8 cellular contexts compared by ENCODE assay signal in genomic region chr11:57644748-57645715, GRCh38. TPM values are rescaled to one million over a fixed set of nuclear protein-coding genes. Genes with fewer than 3 reads are reported as not detected.
DNase-seq lines count a peak whose midpoint lies in the region; ATAC-seq and TF ChIP-seq lines count a peak whose summit lies in the region.

No MANE protein-coding gene starts in this region.

- ATAC-seq in CD8-positive, alpha-beta T cell, result peak; percentile 61
- peak; percentile 65 for ATAC-seq in GM19452 (IDR thresholded peaks at IDR 0.05; ENCODE audit: unreplicated experiment)
- ATAC-seq in IMR-90 (ENCODE audit: low read depth), result peak; percentile 28; the same call in 1 of the 2 replicates

- no peak overlapping the region for H3K4ac ChIP-seq in IMR-90 (ENCODE audit: low read depth, low read length)

- H3K18ac ChIP-seq in IMR-90 (ENCODE audit: low read depth, low read length), result no peak overlapping the region

- TF ChIP-seq POLR2A in IMR-90 (IDR thresholded peaks at IDR 0.05; ENCODE audit: low read depth, low read length) (no peak), uterus (IDR thresholded peaks at IDR 0.05) (no peak)

- intact Hi-C loops in CD8-positive, alpha-beta T cell (cut with DNase I, micrococcal nuclease), result loop anchor here (1.0 to 10.0 kb wide), 4 partner anchors 152 to 220 kb away; partner anchors contain the start of gene SLC43A3 (in 1 of the 2)
- intact Hi-C loops in IMR-90 (cut with micrococcal nuclease), result loop anchor here (1.0 to 5.0 kb wide), 3 partner anchors 77 to 877 kb away; no protein-coding TSS in a partner anchor
- intact Hi-C loops in posterior cingulate gyrus (cut with DNase I), result loop anchor here (1.0 to 5.0 kb wide), 2 partner anchors 77 to 188 kb away; no protein-coding TSS in a partner anchor
- intact Hi-C loops in uterus (cut with DNase I; ENCODE audit: low total_unique reads), result loop anchor here (10.0 kb wide), 1 partner anchor 50 kb away; the partner anchor contains the start of gene SERPING1

- no peak overlapping the region for H3K27ac Mint-ChIP-seq in CD8-positive, alpha-beta T cell

- 25% methylated on average over 4 of the region's 18 CpGs; no CpG with 5 or more reads in 1 of the 2 experiments for WGBS in IMR-90 (ENCODE audit: extremely low coverage in 2 of 2, insufficient read length in 1 of 2), 2 experiments

- no peak overlapping the region for H2BK120ac ChIP-seq in IMR-90 (ENCODE audit: low read depth, low read length)

- H4K8ac ChIP-seq in IMR-90 (ENCODE audit: low read depth in 2 of 2, low read length in 2 of 2), result no peak overlapping the region

- peaks cover 34% of the 10 kb centered on the region for H3K4me1 Mint-ChIP-seq in CD8-positive, alpha-beta T cell (ENCODE audit: low read depth)

- H3K4me1 ChIP-seq in CD8-positive, alpha-beta T cell (ENCODE audit: insufficient read depth, low read length), result peaks cover 15% of the 10 kb centered on the region
- peaks cover 33% of the 10 kb centered on the region for H3K4me1 ChIP-seq in IMR-90 (ENCODE audit: control insufficient read depth, insufficient read depth, low read length)
- peaks cover 0 to 32% of the 10 kb centered on the region in 2 donors for H3K4me1 ChIP-seq in uterus

- H3K56ac ChIP-seq in IMR-90 (ENCODE audit: extremely low read depth, insufficient read depth, low read length), result no peak overlapping the region

- H2AK9ac ChIP-seq in IMR-90 (replicated peaks; ENCODE audit: low read depth, low read length, poor library complexity), result peak overlapping the region; percentile 7

- H4K5ac ChIP-seq in IMR-90 (ENCODE audit: low read depth, low read length), result no peak overlapping the region

- H3K23ac ChIP-seq in IMR-90 (ENCODE audit: low read depth, low read length), result no peak overlapping the region

- no peaks in the 10 kb centered on the region for H3K36me3 Mint-ChIP-seq in CD8-positive, alpha-beta T cell

- no peaks in the 10 kb centered on the region for H3K9me3 ChIP-seq in CD8-positive, alpha-beta T cell (ENCODE audit: low read length)
- H3K9me3 ChIP-seq in IMR-90 (ENCODE audit: control insufficient read depth, insufficient read depth, low read length), result no peaks in the 10 kb centered on the region
- no peaks in the 10 kb centered on the region for H3K9me3 ChIP-seq in uterus

- no peak overlapping the region for H3K27ac ChIP-seq in CD8-positive, alpha-beta T cell (ENCODE audit: low read depth, low read length)
- H3K27ac ChIP-seq in IMR-90 (ENCODE audit: insufficient read depth, low read length) (no peak overlapping the region), uterus (peak overlapping the region; percentile 56 to 73)

- no peak overlapping the region for H2AFZ ChIP-seq in IMR-90 (replicated peaks; ENCODE audit: low read length, poor library complexity)

- H2AK5ac ChIP-seq in IMR-90 (ENCODE audit: low read depth, low read length), result no peak overlapping the region

- in situ Hi-C loops in IMR-90 (cut with MboI; ENCODE audit: low sequenced_read_pairs), result loop anchor here (5.0 to 10.0 kb wide), 3 partner anchors 78 to 190 kb away; partner anchors contain the start of gene UBE2L6

- H3K79me1 ChIP-seq in IMR-90 (ENCODE audit: low read depth in 1 of 2, low read length in 2 of 2), result peaks cover 21 to 66% of the 10 kb centered on the region in 2 experiments

- H2BK15ac ChIP-seq in IMR-90 (ENCODE audit: low read depth, low read length), result no peak overlapping the region

- no peak overlapping the region for H2BK5ac ChIP-seq in IMR-90 (ENCODE audit: low read depth, low read length, poor library complexity, severe bottlenecking)

- H3K9ac ChIP-seq in IMR-90 (ENCODE audit: low read depth, low read length), result no peak overlapping the region

- BruUV-seq in IMR-90 (replicated peaks; lab: Mats Ljungman, UMichigan), result no TSS peak

- no peak overlapping the region for H3K4me3 Mint-ChIP-seq in CD8-positive, alpha-beta T cell

- DNase-seq in CD8-positive, alpha-beta T cell, result peak; percentile 74 to 93 (median 85)
- DNase-seq in IMR-90 (peak; percentile 67), SHP77 treated with DMSO at 0.1 percent for 48 hours (lab: John Stamatoyannopoulos, UW) (peak; percentile 8), glomerular visceral epithelial cell (ENCODE audit: extremely low spot score) (peak; percentile 69), posterior cingulate gyrus (peak; percentile 63 to 97 (median 85)), uterus (peak; percentile 81 to 88)
- peak; percentile 93 for DNase-seq in activated effector memory CD4-positive, alpha-beta T cell treated with anti-CD3 and anti-CD28 coated beads, Interleukin-2, amount 50 U/mL, for 16 hours

- no peaks in the 10 kb centered on the region for H3K36me3 ChIP-seq in CD8-positive, alpha-beta T cell (ENCODE audit: insufficient read depth, low read length)
- H3K36me3 ChIP-seq in IMR-90 (ENCODE audit: control insufficient read depth, insufficient read depth, low read length) (peaks cover 6% of the 10 kb centered on the region; the same call in 1 of the 2 replicates), uterus (no peaks in the 10 kb centered on the region)

- H3K4me3 ChIP-seq in CD8-positive, alpha-beta T cell (ENCODE audit: low read depth, low read length), result no peak overlapping the region
- no peak overlapping the region for H3K4me3 ChIP-seq in IMR-90 (ENCODE audit: insufficient read depth, low read depth, low read length)
- no peak overlapping the region for H3K4me3 ChIP-seq in uterus

- POLR2A ChIA-PET in CD8-positive, alpha-beta T cell (lab: Charles Lee), result interaction anchor here (0.6 to 2.0 kb wide), 3 partner anchors 75 to 155 kb away, joined by 3 to 6 read pairs (median 3); no protein-coding TSS in a partner anchor
- POLR2A ChIA-PET in IMR-90 (lab: Charles Lee; ENCODE audit: unreplicated experiment), result interaction anchor here (0.6 to 0.9 kb wide), 4 partner anchors 107 to 187 kb away, joined by 3 to 6 read pairs (median 4); partner anchors contain the start of gene TIMM10

- peaks cover 12% of the 10 kb centered on the region; the same call in 1 of the 2 replicates for H3K9me1 ChIP-seq in IMR-90 (ENCODE audit: insufficient read depth, low read length)

- peak; percentile 64 for TF ChIP-seq RAD21 in IMR-90 (IDR thresholded peaks at IDR 0.05; ENCODE audit: low read length)

- CTCF ChIA-PET in CD8-positive, alpha-beta T cell (lab: Charles Lee), result interaction anchor here (0.6 to 12.6 kb wide), 39 partner anchors 9 to 879 kb away, joined by 3 to 207 read pairs (median 4); partner anchors contain the start of genes MED19, P2RX3, SELENOH and SLC43A1
- CTCF ChIA-PET in IMR-90 (lab: Yijun Ruan, JAX), result interaction anchor here (0.8 to 2.4 kb wide), 6 partner anchors 9 to 864 kb away, joined by 3 to 12 read pairs (median 4); partner anchors contain the start of gene UBE2L6

- peaks cover 84% of the 10 kb centered on the region for H4K20me1 ChIP-seq in IMR-90 (ENCODE audit: insufficient read depth, low read length)

- H3K27me3 ChIP-seq in CD8-positive, alpha-beta T cell (ENCODE audit: insufficient read depth, low read length), result no peaks in the 10 kb centered on the region
- no peaks in the 10 kb centered on the region for H3K27me3 ChIP-seq in IMR-90 (ENCODE audit: control insufficient read depth, insufficient read depth, low read length)
- H3K27me3 ChIP-seq in uterus, result no peaks in the 10 kb centered on the region

- H3K4me2 ChIP-seq in IMR-90 (ENCODE audit: low read depth, low read length), result peak overlapping the region; percentile 20; the same call in 1 of the 2 replicates

- peaks cover 48% of the 10 kb centered on the region for H3K27me3 Mint-ChIP-seq in CD8-positive, alpha-beta T cell (ENCODE audit: low read depth)

- dilution Hi-C loops in IMR-90 (cut with HindIII; ENCODE audit: low sequenced_read_pairs, unreplicated experiment), result no loop called here

- no peak overlapping the region for H4K91ac ChIP-seq in IMR-90 (ENCODE audit: insufficient read depth, low read depth, low read length)

- H2BK20ac ChIP-seq in IMR-90 (ENCODE audit: low read depth, low read length), result no peak overlapping the region

- no peaks in the 10 kb centered on the region for H3K9me3 Mint-ChIP-seq in CD8-positive, alpha-beta T cell

- TF ChIP-seq CTCF in CD8-positive, alpha-beta T cell (IDR thresholded peaks at IDR 0.05), result peak; percentile 78
- TF ChIP-seq CTCF in IMR-90 (conservative IDR thresholded peaks at IDR 0.05; ENCODE audit: low read depth, low read length), result peak; percentile 73
- peak; percentile 64 to 93 (median 77) for TF ChIP-seq CTCF in uterus (IDR thresholded peaks at IDR 0.05)

- H3K14ac ChIP-seq in IMR-90 (replicated peaks; ENCODE audit: low read depth, low read length), result no peak overlapping the region

TF ChIP-seq in IMR-90, 13 proteins besides CTCF, POLR2A, EP300 and RAD21:
- TF ChIP-seq MAZ (IDR thresholded peaks at IDR 0.05; ENCODE audit: borderline replicate concordance, low read depth, low read length) (peak; percentile 63; the same call in 1 of the 2 replicates), SMC3 (IDR thresholded peaks at IDR 0.05; ENCODE audit: low read depth, low read length) (peak; percentile 58), NFE2L2 (IDR thresholded peaks at IDR 0.05; ENCODE audit: low read depth, low read length) (no peak)

RNA-seq across cellular contexts. Expression of gene YPEL4, which starts 4.7 kb away (rescaled TPM):
- 1 to 10 TPM; 7.2 to 7.9 TPM for total RNA-seq in CD8-positive, alpha-beta T cell
- under 0.01 and 0.18 TPM in 2 replicates for total RNA-seq in IMR-90 (2012; rRNA removed)
- polyA plus RNA-seq in IMR-90 (2012; rRNA removed), result 0.57 and 0.79 TPM in 2 replicates
- polyA plus RNA-seq in IMR-90 (2012; cell fraction: cytosol; rRNA removed), result 0.54 and 0.74 TPM in 2 replicates
- polyA plus RNA-seq in IMR-90 (2012; cell fraction: nucleus; rRNA removed; ENCODE audit: low replicate concordance), result 2.4 and 6.6 TPM in 2 replicates
- total RNA-seq in uterus, result 1 to 10 TPM in 3 of 4 donors, under 1 TPM in 1; 0.26 to 7.6 (median 2.7) TPM

RNA-seq across cellular contexts. Expression of gene CLP1, which starts 12.5 kb away (rescaled TPM):
- total RNA-seq in CD8-positive, alpha-beta T cell, result 10 to 100 TPM; 22.7 to 27.1 TPM
- total RNA-seq in IMR-90 (2012; rRNA removed), result 24.0 and 26.7 TPM in 2 replicates
- polyA plus RNA-seq in IMR-90 (2012; rRNA removed), result 16.3 and 16.5 TPM in 2 replicates
- 8.3 and 11.4 TPM in 2 replicates for polyA plus RNA-seq in IMR-90 (2012; cell fraction: cytosol; rRNA removed)
- 5.6 and 11.3 TPM in 2 replicates for polyA plus RNA-seq in IMR-90 (2012; cell fraction: nucleus; rRNA removed; ENCODE audit: low replicate concordance)
- total RNA-seq in uterus, result 10 to 100 TPM in 2 of 4 donors, 1 to 10 TPM in 2; 3.1 to 24.4 (median 12.2) TPM

RNA-seq across cellular contexts. Expression of gene ZDHHC5, which starts 22.9 kb away (rescaled TPM):
- total RNA-seq in CD8-positive, alpha-beta T cell, result 10 to 100 TPM; 65.0 to 66.7 TPM
- total RNA-seq in IMR-90 (2012; rRNA removed), result 19.4 and 21.4 TPM in 2 replicates
- polyA plus RNA-seq in IMR-90 (2012; rRNA removed), result 44.0 and 45.7 TPM in 2 replicates
- polyA plus RNA-seq in IMR-90 (2012; cell fraction: cytosol; rRNA removed), result 31.7 and 39.8 TPM in 2 replicates
- 56.8 and 65.2 TPM in 2 replicates for polyA plus RNA-seq in IMR-90 (2012; cell fraction: nucleus; rRNA removed; ENCODE audit: low replicate concordance)
- total RNA-seq in uterus, result 10 to 100 TPM; 27.2 to 50.6 (median 34.6) TPM

RNA-seq across cellular contexts. Expression of gene SERPING1, which starts 47.5 kb away (rescaled TPM):
- total RNA-seq in CD8-positive, alpha-beta T cell, result not detected
- total RNA-seq in IMR-90 (2012; rRNA removed), result 2.0 and 2.2 TPM in 2 replicates
- 27.5 and 30.7 TPM in 2 replicates for polyA plus RNA-seq in IMR-90 (2012; rRNA removed)
- 27.0 and 35.9 TPM in 2 replicates for polyA plus RNA-seq in IMR-90 (2012; cell fraction: cytosol; rRNA removed)
- polyA plus RNA-seq in IMR-90 (2012; cell fraction: nucleus; rRNA removed; ENCODE audit: low replicate concordance), result 8.1 and 15.0 TPM in 2 replicates
- total RNA-seq in uterus, result 100 to 1,000 TPM in 3 of 4 donors, 10 to 100 TPM in 1; 39.3 to 742 (median 362) TPM

Comparison
In these comparisons a context has a peak if more than half of its experiments do, and no peak if none do; other contexts are left out.
1. DNase-seq: peak in every context shown above with its lines; median percentile 93 in activated effector memory CD4-positive, alpha-beta T cell treated with anti-CD3 and anti-CD28 coated beads, Interleukin-2, amount 50 U/mL, for 16 hours; 85 in CD8-positive, alpha-beta T cell; 85 in posterior cingulate gyrus; 84 in uterus; 69 in glomerular visceral epithelial cell; 67 in IMR-90; 8 in SHP77 treated with DMSO at 0.1 percent for 48 hours.
2. H3K27ac ChIP-seq: peak in uterus (2 of 2); none in CD8-positive, alpha-beta T cell (single experiment) and IMR-90 (single experiment).
3. Peak in every context shown above with its lines, with median percentiles within 50 percentile points of each other: ATAC-seq and CTCF ChIP-seq.